7 cellular contexts compared by ENCODE assay signal in genomic region chr7:92645531-92646061, GRCh38. TPM values are rescaled to one million over a fixed set of nuclear protein-coding genes. Genes with fewer than 3 reads are reported as not detected.
DNase-seq lines count a peak whose midpoint lies in the region; ATAC-seq and TF ChIP-seq lines count a peak whose summit lies in the region.

No MANE protein-coding gene starts in this region.

- no peak for ATAC-seq in GM18520 (IDR thresholded peaks at IDR 0.05; ENCODE audit: unreplicated experiment)
- ATAC-seq in GM19397 (IDR thresholded peaks at IDR 0.05; ENCODE audit: unreplicated experiment), result no peak

- H3K79me2 ChIP-seq in PC-9 (ENCODE audit: low read depth), result peaks cover 5% of the 10 kb centered on the region; the same call in 1 of the 2 replicates
- H3K79me2 ChIP-seq in Karpas-422 (ENCODE audit: low read length), result peaks cover 30% of the 10 kb centered on the region

- H3F3A ChIP-seq in PC-9 (ENCODE audit: insufficient read depth, low read depth), result peaks cover 15% of the 10 kb centered on the region; the same call in 1 of the 2 replicates

- H4K20me1 ChIP-seq in PC-9 (ENCODE audit: insufficient read depth) (0 out of 2 replicates have a peak, but pooled peaks cover 4% of the 10 kb centered on the region), Karpas-422 (ENCODE audit: insufficient read depth, low read depth, low read length) (no peaks in the 10 kb centered on the region)

- no peak for TF ChIP-seq CTCF in PC-9 (conservative IDR thresholded peaks at IDR 0.05)

- H2AFZ ChIP-seq in PC-9, result no peak overlapping the region
- no peak overlapping the region for H2AFZ ChIP-seq in Karpas-422 (ENCODE audit: low read length)

- H3K9ac ChIP-seq in rectal smooth muscle tissue (ENCODE audit: low read length), result no peak overlapping the region
- H3K9ac ChIP-seq in Karpas-422 (ENCODE audit: low read length), result no peak overlapping the region

- H3K4me3 ChIP-seq in PC-9 (no peak overlapping the region; the same call in 1 of the 2 replicates), rectal smooth muscle tissue (ENCODE audit: low read length) (peak overlapping the region; percentile 16), Karpas-422 (ENCODE audit: low read length) (no peak overlapping the region)

- BruUV-seq in PC-9 (replicated peaks; lab: Mats Ljungman, UMichigan), result no TSS peak

- CTCF ChIA-PET in PC-9 (lab: Charles Lee), result no interaction called here

- intact Hi-C loops in PC-9 (cut with micrococcal nuclease; ENCODE audit: unreplicated experiment), result no loop called here

- H3K4me2 ChIP-seq in PC-9, result peak overlapping the region; percentile 49
- H3K4me2 ChIP-seq in Karpas-422 (ENCODE audit: low read depth, low read length, poor library complexity, severe bottlenecking), result no peak overlapping the region

- DNase-seq in HT1080 (ENCODE audit: low read depth) (peak; percentile 84), PC-9 (peak; percentile 21 to 79), ecto neural progenitor cell (ENCODE audit: low spot score) (peak; percentile 49), Karpas-422 (no peak)

- POLR2A ChIA-PET in PC-9 (lab: Charles Lee; ENCODE audit: unreplicated experiment), result no interaction called here

- H3K36me3 ChIP-seq in PC-9 (ENCODE audit: low read depth) (no peaks in the 10 kb centered on the region), rectal smooth muscle tissue (ENCODE audit: control insufficient read depth, insufficient read depth, low read length) (no peaks in the 10 kb centered on the region), Karpas-422 (ENCODE audit: insufficient read depth, low read length) (no peaks in the 10 kb centered on the region)

- H3K9me2 ChIP-seq in PC-9 (ENCODE audit: insufficient read depth) (no peaks in the 10 kb centered on the region), Karpas-422 (replicated peaks; ENCODE audit: insufficient read depth, low read length) (no peaks in the 10 kb centered on the region)

- H3K27ac ChIP-seq in PC-9, result peak overlapping the region; percentile 65
- no peak overlapping the region for H3K27ac ChIP-seq in rectal smooth muscle tissue (ENCODE audit: low read depth, low read length)
- no peak overlapping the region for H3K27ac ChIP-seq in Karpas-422 (ENCODE audit: low read length)

- H3K4me1 ChIP-seq in PC-9 (replicated peaks; ENCODE audit: insufficient read depth), result peaks cover 19% of the 10 kb centered on the region
- no peaks in the 10 kb centered on the region for H3K4me1 ChIP-seq in rectal smooth muscle tissue (ENCODE audit: control insufficient read depth, insufficient read depth, low read length)
- H3K4me1 ChIP-seq in Karpas-422 (ENCODE audit: low read length), result peaks cover 31% of the 10 kb centered on the region

- no peaks in the 10 kb centered on the region for H3K9me3 ChIP-seq in PC-9 (ENCODE audit: insufficient read depth, low read depth)
- H3K9me3 ChIP-seq in Karpas-422 (ENCODE audit: low read length), result no peaks in the 10 kb centered on the region

- H3K27me3 ChIP-seq in PC-9 (ENCODE audit: insufficient read depth, low read depth), result no peaks in the 10 kb centered on the region
- no peaks in the 10 kb centered on the region for H3K27me3 ChIP-seq in rectal smooth muscle tissue (ENCODE audit: control insufficient read depth, insufficient read depth, low read length)
- no peaks in the 10 kb centered on the region for H3K27me3 ChIP-seq in Karpas-422 (ENCODE audit: low read length)

RNA-seq across cellular contexts. Expression of gene FAM133B, which starts 55.4 kb away (rescaled TPM):
- 20.0 and 20.5 TPM in 2 replicates for total RNA-seq in HT1080 (2014; rRNA removed; shearing (Covaris generic))
- 23.3 and 23.8 TPM in 2 replicates for polyA plus RNA-seq in HT1080 (2015; cell fraction: cytosol; rRNA removed)
- 44.7 and 47.2 TPM in 2 replicates for polyA plus RNA-seq in HT1080 (2015; cell fraction: nucleus; rRNA removed)
- total RNA-seq in PC-9 (2021), result 33.7 TPM in 2 replicates
- total RNA-seq in Karpas-422 (2014; rRNA removed; shearing (Covaris generic); ENCODE audit: low replicate concordance), result 18.8 and 41.2 TPM in 2 replicates
